In genomic region chr1:37946703-37947360, GRCh38 we compare ENCODE assay signal across 8 cellular contexts. TPM values are rescaled to one million over a fixed set of nuclear protein-coding genes. Genes with fewer than 3 reads are reported as not detected.
DNase-seq lines count a peak whose midpoint lies in the region; ATAC-seq and TF ChIP-seq lines count a peak whose summit lies in the region.

Gene INPP5B, minus strand, starts transcription at chr1:37947053. Its CDS starts 745 bp downstream, at chr1:37946308.

- peak; percentile 86 for ATAC-seq in GM21529 (IDR thresholded peaks at IDR 0.05; ENCODE audit: unreplicated experiment)

- no peaks in the 10 kb centered on the region for H3K4me1 ChIP-seq in Loucy (ENCODE audit: insufficient read depth, low read length, poor library complexity, severe bottlenecking)

- no peaks in the 10 kb centered on the region for H3K36me3 ChIP-seq in Loucy (ENCODE audit: insufficient read depth, low read length)

- H3F3A ChIP-seq in Loucy (ENCODE audit: low read depth): no peaks in the 10 kb centered on the region

- TF ChIP-seq CTCF in Loucy (conservative IDR thresholded peaks at IDR 0.05; ENCODE audit: low read length): no peak

- H3K9me2 ChIP-seq in Loucy (replicated peaks; ENCODE audit: low read depth, low read length): no peaks in the 10 kb centered on the region

- H2AFZ ChIP-seq in Loucy (ENCODE audit: low read length): peak within 1 kb of the TSS; percentile 33; the same call in 1 of the 2 replicates

- H3K27me3 ChIP-seq in Loucy (ENCODE audit: insufficient read depth, low read length, poor library complexity, severe bottlenecking): no peaks in the 10 kb centered on the region

- H4K20me1 ChIP-seq in Loucy (ENCODE audit: insufficient read depth, low read length, poor library complexity, severe bottlenecking): no peaks in the 10 kb centered on the region

- H3K4me2 ChIP-seq in Loucy (ENCODE audit: low read depth, low read length, poor library complexity, severe bottlenecking): no peak within 1 kb of the TSS

- H3K9ac ChIP-seq in Loucy (ENCODE audit: low read depth, low read length, poor library complexity, severe bottlenecking): no peak within 1 kb of the TSS

- no peak within 1 kb of the TSS for H3K4me3 ChIP-seq in Loucy (ENCODE audit: low read length, poor library complexity, severe bottlenecking)

- DNase-seq in DMS114 treated with DMSO at 0.1 percent for 48 hours (lab: John Stamatoyannopoulos, UW; ENCODE audit: unreplicated experiment) (peak; percentile 78), cerebellum (ENCODE audit: low spot score) (peak; percentile 97), kidney glomerular epithelial cell (lab: John Stamatoyannopoulos, UW) (peak; percentile 51), NCI-H774 (lab: John Stamatoyannopoulos, UW) (no peak)
- peak; percentile 65 for DNase-seq in activated CD4-positive, CD25-positive, alpha-beta regulatory T cell treated with anti-CD3 and anti-CD28 coated beads, Interleukin-2, amount 50 U/mL, for 72 hours
- peak; percentile 18 to 58 for DNase-seq in stimulated activated CD4-positive, alpha-beta T cell treated with anti-CD3 and anti-CD28 coated beads, Interleukin-15, amount 100 ng/mL, for 1 hour (ENCODE audit: low read depth in 1 of 2, low spot score in 1 of 2)

- no peaks in the 10 kb centered on the region for H3K9me3 ChIP-seq in Loucy (ENCODE audit: insufficient read depth, low read depth, low read length)

- H3K79me2 ChIP-seq in Loucy (ENCODE audit: insufficient read depth, low read length): no peaks in the 10 kb centered on the region

RNA-seq across cellular contexts. Expression of gene INPP5B, which starts in this region (rescaled TPM):
- total RNA-seq in cerebellum: 17.7 TPM
